Comparison of ENCODE assay signal across 8 cellular contexts in genomic region chr19:912181-913079, GRCh38. TPM values are rescaled to one million over a fixed set of nuclear protein-coding genes. Genes with fewer than 3 reads are reported as not detected.
DNase-seq lines count a peak whose midpoint lies in the region; ATAC-seq, FAIRE-seq and TF ChIP-seq lines count a peak whose summit lies in the region.

No MANE protein-coding gene starts in this region.

- TF ChIP-seq RAD21 in HCT116 (IDR thresholded peaks at IDR 0.05; ENCODE audit: low read depth), result no peak

- no peak for FAIRE-seq in pancreas (lab: Jason Lieb, UNC)

- peaks cover 25% of the 10 kb centered on the region for H3K4me1 Mint-ChIP-seq in T-helper 1 cell treated with Interleukin-12 subunit alpha and Interleukin-12 subunit beta and Interleukin-4 antibody, amounts not matched to agents 30 μg/mL and 1 μg/mL, for 36 hours (ENCODE audit: low read depth)

- POLR2A ChIA-PET in HCT116 (lab: Charles Lee), result no interaction called here

- CTCF ChIA-PET in HCT116 (lab: Charles Lee), result no interaction called here

- TF ChIP-seq POLR2A in HCT116 (IDR thresholded peaks at IDR 0.05; ENCODE audit: borderline replicate concordance, extremely low read depth, insufficient read depth, insufficient read length) (no peak), erythroblast (IDR thresholded peaks at IDR 0.05; ENCODE audit: low read length) (no peak)

- H3K36me3 ChIP-seq in HCT116 (ENCODE audit: control insufficient read depth in 1 of 2, insufficient read depth in 2 of 2, low read length in 2 of 2) (no peaks in the 10 kb centered on the region), pancreas (no peaks in the 10 kb centered on the region)

- peak overlapping the region; percentile 78 to 81 for H3K4me3 ChIP-seq in HCT116 (replicated peaks in 1 of 2; ENCODE audit: low read depth in 1 of 2, low read length in 2 of 2)
- H3K4me3 ChIP-seq in pancreas, result peak overlapping the region; percentile 31 to 71 (median 66)

- H3K27me3 ChIP-seq in HCT116 (ENCODE audit: insufficient read depth, low read length) (no peaks in the 10 kb centered on the region), pancreas (no peaks in the 10 kb centered on the region)

- no peaks in the 10 kb centered on the region for H3K27me3 Mint-ChIP-seq in T-helper 1 cell treated with Interleukin-12 subunit alpha and Interleukin-12 subunit beta and Interleukin-4 antibody, amounts not matched to agents 30 μg/mL and 1 μg/mL, for 36 hours (ENCODE audit: low read depth)

- H3K4me2 ChIP-seq in HCT116 (ENCODE audit: low read length), result peak overlapping the region; percentile 76

- peak overlapping the region; percentile 82 for H3K27ac Mint-ChIP-seq in T-helper 1 cell treated with Interleukin-12 subunit alpha and Interleukin-12 subunit beta and Interleukin-4 antibody, amounts not matched to agents 30 μg/mL and 1 μg/mL, for 36 hours

- intact Hi-C loops in HCT116 (cut with micrococcal nuclease), result no loop called here
- intact Hi-C loops in pancreas (cut with DNase I), result loop anchor here in 1 of 3 donors (5.0 kb wide), 1 partner anchor 140 kb away; no protein-coding TSS in a partner anchor

- peaks cover 11% of the 10 kb centered on the region for H3K36me3 Mint-ChIP-seq in T-helper 1 cell treated with Interleukin-12 subunit alpha and Interleukin-12 subunit beta and Interleukin-4 antibody, amounts not matched to agents 30 μg/mL and 1 μg/mL, for 36 hours (ENCODE audit: low read depth)

- TF ChIP-seq CTCF in HCT116 (IDR thresholded peaks at IDR 0.05 in 2 of 3, conservative IDR thresholded peaks at IDR 0.05 in 1 of 3; ENCODE audit: borderline replicate concordance in 1 of 3, insufficient read depth in 1 of 3, low read depth in 2 of 3, low read length in 2 of 3) (no peak), pancreas (IDR thresholded peaks at IDR 0.05) (no peak)

- 8 to 9% methylated on average over 24 to 69 of the region's 69 CpGs for WGBS in pancreas, 2 donors

- no peak overlapping the region for H2AFZ ChIP-seq in HCT116 (ENCODE audit: low read depth, low read length, poor library complexity, severe bottlenecking)

- peak overlapping the region; percentile 88 for H3K9ac ChIP-seq in HCT116 (ENCODE audit: low read length)

- H3K4me3 Mint-ChIP-seq in T-helper 1 cell treated with Interleukin-12 subunit alpha and Interleukin-12 subunit beta and Interleukin-4 antibody, amounts not matched to agents 30 μg/mL and 1 μg/mL, for 36 hours, result peak overlapping the region; percentile 79

- H3K9me3 ChIP-seq in HCT116 (ENCODE audit: control insufficient read depth in 1 of 2, insufficient read depth in 1 of 2, low read depth in 1 of 2, low read length in 2 of 2), result no peaks in the 10 kb centered on the region
- H3K9me3 ChIP-seq in pancreas, result no peaks in the 10 kb centered on the region

- peak overlapping the region; percentile 80 for H3K27ac ChIP-seq in HCT116 (ENCODE audit: low read depth, low read length)
- peak overlapping the region; percentile 35 to 92 (median 58) for H3K27ac ChIP-seq in pancreas

- H4K20me1 ChIP-seq in HCT116 (ENCODE audit: insufficient read depth), result peaks cover 4% of the 10 kb centered on the region; the same call in 1 of the 2 replicates

- no TSS peak for BruUV-seq in HCT116 (replicated peaks; lab: Mats Ljungman, UMichigan)

- no peak for DNase-seq in HCT116 (ENCODE audit: low read depth, low spot score)
- DNase-seq in erythroblast (lab: John Stamatoyannopoulos, UW), result peak; percentile 61 to 78
- peak in 2 of 6 donors; percentile 61 to 78 for DNase-seq in pancreas
- no peak for DNase-seq in left lobe of liver (ENCODE audit: low spot score)
- DNase-seq in MV-4-11 (lab: John Stamatoyannopoulos, UW), result no peak

- no peaks in the 10 kb centered on the region for H3K9me2 ChIP-seq in HCT116 (ENCODE audit: insufficient read depth)

- RAD21 ChIA-PET in HCT116 (lab: Charles Lee; ENCODE audit: low non-redundant PET in 1 of 2, low total read pairs in 2 of 2, uncharacterized antibody in 2 of 2, unreplicated experiment in 2 of 2), result no interaction called here

- H3K4me1 ChIP-seq in HCT116 (ENCODE audit: control insufficient read depth in 1 of 2, insufficient read depth in 2 of 2, low read length in 2 of 2), result peaks cover 31 to 51% of the 10 kb centered on the region in 2 experiments
- peaks cover 7 to 24% (median 10%) of the 10 kb centered on the region in 3 donors for H3K4me1 ChIP-seq in pancreas

- no peaks in the 10 kb centered on the region for H3K9me3 Mint-ChIP-seq in T-helper 1 cell treated with Interleukin-12 subunit alpha and Interleukin-12 subunit beta and Interleukin-4 antibody, amounts not matched to agents 30 μg/mL and 1 μg/mL, for 36 hours

- H3K79me2 ChIP-seq in HCT116 (ENCODE audit: insufficient read depth, low read length), result peaks cover 41% of the 10 kb centered on the region

- ATAC-seq in HCT116 (peak; percentile 33), pancreas (no peak), GM21786 (IDR thresholded peaks at IDR 0.05; ENCODE audit: unreplicated experiment) (no peak), HG02981 (IDR thresholded peaks at IDR 0.05; ENCODE audit: unreplicated experiment) (no peak), left lobe of liver (no peak)

TF ChIP-seq in HCT116, 20 proteins besides CTCF, POLR2A, EP300 and RAD21:
- TF ChIP-seq JUND (IDR thresholded peaks at IDR 0.05), result no peak
- no peak for TF ChIP-seq FOSL1 (IDR thresholded peaks at IDR 0.05; ENCODE audit: low read depth)
- no peak for TF ChIP-seq CBX3 (IDR thresholded peaks at IDR 0.05; ENCODE audit: low read depth)

RNA-seq across cellular contexts. Expression of gene R3HDM4, which starts 0.6 kb away (rescaled TPM):
- total RNA-seq in HCT116 (2021; ENCODE audit: unreplicated experiment), result 92.3 TPM
- 88.5 and 90.3 TPM in 2 replicates for polyA plus RNA-seq in HCT116 (2012)
- 10 to 100 TPM; 21.6 to 36.7 (median 29.2) TPM for total RNA-seq in pancreas
- polyA plus RNA-seq in pancreas, result 10 to 100 TPM; 56.0 to 57.2 TPM
- total RNA-seq in left lobe of liver, result 20.9 TPM

RNA-seq across cellular contexts. Expression of gene KISS1R, which starts 4.7 kb away (rescaled TPM):
- total RNA-seq in HCT116 (2021; ENCODE audit: unreplicated experiment), result 5.9 TPM
- 3.7 and 4.2 TPM in 2 replicates for polyA plus RNA-seq in HCT116 (2012)
- total RNA-seq in pancreas, result 1 to 10 TPM in 1 of 6 donors, under 1 TPM in 4, not detected in 1; 0.16 to 1.0 (median 0.25) TPM
- polyA plus RNA-seq in pancreas, result under 1 TPM in 1 of 2 donors, not detected in 1; 0.80 TPM
- total RNA-seq in left lobe of liver, result not detected

RNA-seq across cellular contexts. Expression of gene ARID3A, which starts 13.4 kb away (rescaled TPM):
- 21.8 TPM for total RNA-seq in HCT116 (2021; ENCODE audit: unreplicated experiment)
- 12.8 and 17.5 TPM in 2 replicates for polyA plus RNA-seq in HCT116 (2012)
- total RNA-seq in pancreas, result 1 to 10 TPM; 6.5 to 8.5 (median 7.3) TPM
- polyA plus RNA-seq in pancreas, result 1 to 10 TPM; 4.6 to 5.2 TPM
- total RNA-seq in left lobe of liver, result 3.6 TPM

RNA-seq across cellular contexts. Expression of gene RNU6-9, which starts 19.1 kb away (rescaled TPM):
- total RNA-seq in HCT116 (2021; ENCODE audit: unreplicated experiment) (not detected), pancreas (not detected), left lobe of liver (not detected)
- polyA plus RNA-seq in HCT116 (2012), result not detected in 2 replicates
- not detected for polyA plus RNA-seq in pancreas

RNA-seq across cellular contexts. Expression of gene MED16, which starts 19.4 kb away (rescaled TPM):
- total RNA-seq in HCT116 (2021; ENCODE audit: unreplicated experiment) (73.6 TPM), pancreas (10 to 100 TPM; 23.0 to 46.5 (median 33.5) TPM), left lobe of liver (36.3 TPM)
- polyA plus RNA-seq in HCT116 (2012), result 52.1 and 55.5 TPM in 2 replicates
- polyA plus RNA-seq in pancreas, result 100 to 1,000 TPM; 139 to 147 TPM

Comparison
In these comparisons a context has a peak if more than half of its experiments do, and no peak if none do; other contexts are left out.
1. DNase-seq: peak in erythroblast (2 of 2); none in HCT116 (single experiment), left lobe of liver (single experiment) and MV-4-11 (single experiment).